ENCODE assay signal across 1 cellular context in genomic region chr17:39668141-39668924, GRCh38.
TF ChIP-seq lines count a peak whose summit lies in the region.

Gene PNMT (plus strand): TSS chr17:39668453. CDS start chr17:39668476, 23 bp downstream.

TF ChIP-seq in HepG2, 621 proteins besides CTCF, POLR2A, EP300 and RAD21 (continued from another document and continues in another):
- TF ChIP-seq ZNF180 (CRISPR knock-in tag; IDR thresholded peaks at IDR 0.05; ENCODE audit: borderline replicate concordance, low read depth): no peak
- no peak for TF ChIP-seq ZNF253 (CRISPR knock-in tag; IDR thresholded peaks at IDR 0.05; ENCODE audit: borderline replicate concordance)
- TF ChIP-seq ZNF75D (CRISPR knock-in tag; IDR thresholded peaks at IDR 0.05; ENCODE audit: borderline replicate concordance): no peak
- peak; percentile 92 for TF ChIP-seq ATF7-NPFF (CRISPR knock-in tag; IDR thresholded peaks at IDR 0.05; ENCODE audit: low read depth)
- TF ChIP-seq ZNF362 (CRISPR knock-in tag; IDR thresholded peaks at IDR 0.05; ENCODE audit: borderline replicate concordance): no peak
- peak; percentile 59; the same call in 1 of the 2 replicates for TF ChIP-seq ZNF446 (CRISPR knock-in tag; IDR thresholded peaks at IDR 0.05)
- no peak for TF ChIP-seq SIX1 (CRISPR knock-in tag; IDR thresholded peaks at IDR 0.05; ENCODE audit: borderline replicate concordance)
- peak; percentile 59; the same call in 1 of the 2 replicates for TF ChIP-seq BCL6 (CRISPR knock-in tag; IDR thresholded peaks at IDR 0.05)
- TF ChIP-seq HNRNPK (IDR thresholded peaks at IDR 0.05; ENCODE audit: low read depth, low read length, poor library complexity, severe bottlenecking): peak; percentile 81
- no peak for TF ChIP-seq PITX1 (CRISPR knock-in tag; IDR thresholded peaks at IDR 0.05)
- no peak for TF ChIP-seq ZNF34 (CRISPR knock-in tag; IDR thresholded peaks at IDR 0.05; ENCODE audit: borderline replicate concordance)
- no peak for TF ChIP-seq GPN1 (CRISPR knock-in tag; IDR thresholded peaks at IDR 0.05; ENCODE audit: borderline replicate concordance)
- no peak for TF ChIP-seq ZNF292 (CRISPR knock-in tag; IDR thresholded peaks at IDR 0.05; ENCODE audit: borderline replicate concordance, low read depth)
- no peak for TF ChIP-seq MLXIP (CRISPR knock-in tag; IDR thresholded peaks at IDR 0.05; ENCODE audit: borderline replicate concordance)
- TF ChIP-seq MXI1 (IDR thresholded peaks at IDR 0.05; ENCODE audit: borderline replicate concordance, low read depth, low read length): peak; percentile 9; the same call in 1 of the 3 replicates
- TF ChIP-seq CHCHD3 (CRISPR knock-in tag; IDR thresholded peaks at IDR 0.05): 0 out of 2 replicates have a peak, but pooled peaks have one; percentile 33
- TF ChIP-seq THAP9 (CRISPR knock-in tag; IDR thresholded peaks at IDR 0.05; ENCODE audit: borderline replicate concordance): no peak
- TF ChIP-seq PPARG (CRISPR knock-in tag; conservative IDR thresholded peaks at IDR 0.05): peak; percentile 74
- TF ChIP-seq ZBTB1 (CRISPR knock-in tag; IDR thresholded peaks at IDR 0.05; ENCODE audit: borderline replicate concordance): no peak
- TF ChIP-seq SMYD3 (CRISPR knock-in tag; IDR thresholded peaks at IDR 0.05): no peak
- 0 out of 2 replicates have a peak, but pooled peaks have one; percentile 78 for TF ChIP-seq TOE1 (CRISPR knock-in tag; IDR thresholded peaks at IDR 0.05)
- no peak for TF ChIP-seq PHF5A (CRISPR knock-in tag; IDR thresholded peaks at IDR 0.05; ENCODE audit: low read depth, unreplicated experiment)
- peak; percentile 74; the same call in 1 of the 2 replicates for TF ChIP-seq SMAD3 (CRISPR knock-in tag; IDR thresholded peaks at IDR 0.05)
- TF ChIP-seq MTF1 (CRISPR knock-in tag; IDR thresholded peaks at IDR 0.05): no peak
- peak; percentile 64; the same call in 1 of the 2 replicates for TF ChIP-seq RXRB (CRISPR knock-in tag; IDR thresholded peaks at IDR 0.05; ENCODE audit: borderline replicate concordance)
- no peak for TF ChIP-seq ELK4 (CRISPR knock-in tag; IDR thresholded peaks at IDR 0.05; ENCODE audit: borderline replicate concordance)
- peak; percentile 77; the same call in 1 of the 2 replicates for TF ChIP-seq ZNF709 (CRISPR knock-in tag; IDR thresholded peaks at IDR 0.05)
- TF ChIP-seq RAD51 (IDR thresholded peaks at IDR 0.05; ENCODE audit: borderline replicate concordance): no peak
- peak; percentile 77; the same call in 1 of the 2 replicates for TF ChIP-seq DNMT1 (CRISPR knock-in tag; IDR thresholded peaks at IDR 0.05)
- no peak for TF ChIP-seq SMAD9 (CRISPR knock-in tag; IDR thresholded peaks at IDR 0.05)
- TF ChIP-seq SALL2 (CRISPR knock-in tag; IDR thresholded peaks at IDR 0.05): peak; percentile 76
- TF ChIP-seq ZNF562 (CRISPR knock-in tag; IDR thresholded peaks at IDR 0.05; ENCODE audit: borderline replicate concordance): no peak
- no peak for TF ChIP-seq SP1 (IDR thresholded peaks at IDR 0.05)
- 0 out of 2 replicates have a peak, but pooled peaks have one; percentile 26 for TF ChIP-seq SP1 (CRISPR knock-in tag; IDR thresholded peaks at IDR 0.05)
- peak; percentile 84 for TF ChIP-seq KDM3A (CRISPR knock-in tag; IDR thresholded peaks at IDR 0.05; ENCODE audit: low read depth)
- TF ChIP-seq FOXO1 (CRISPR knock-in tag; IDR thresholded peaks at IDR 0.05): peak; percentile 73
- TF ChIP-seq ZNF749 (CRISPR knock-in tag; IDR thresholded peaks at IDR 0.05; ENCODE audit: borderline replicate concordance): peak; percentile 82; the same call in 1 of the 2 replicates
- TF ChIP-seq TFDP1 (CRISPR knock-in tag; IDR thresholded peaks at IDR 0.05; ENCODE audit: borderline replicate concordance): peak; percentile 89
- TF ChIP-seq MAFK (conservative IDR thresholded peaks at IDR 0.05 in 1 of 2, IDR thresholded peaks at IDR 0.05 in 1 of 2; ENCODE audit: low read length in 2 of 2): no peak
- TF ChIP-seq ATF6 (CRISPR knock-in tag; conservative IDR thresholded peaks at IDR 0.05): no peak
- no peak for TF ChIP-seq NCOR1 (IDR thresholded peaks at IDR 0.05; ENCODE audit: borderline replicate concordance, low read length)
- no peak for TF ChIP-seq ZNF326 (CRISPR knock-in tag; IDR thresholded peaks at IDR 0.05; ENCODE audit: borderline replicate concordance)
- TF ChIP-seq ARID3A (IDR thresholded peaks at IDR 0.05; ENCODE audit: low read depth, low read length): no peak
- peak; percentile 87 for TF ChIP-seq ZNF343 (CRISPR knock-in tag; IDR thresholded peaks at IDR 0.05)
- 0 out of 2 replicates have a peak, but pooled peaks have one; percentile 28 for TF ChIP-seq PRDM10 (CRISPR knock-in tag; IDR thresholded peaks at IDR 0.05; ENCODE audit: low read depth)
- TF ChIP-seq ZFP41 (CRISPR knock-in tag; IDR thresholded peaks at IDR 0.05; ENCODE audit: borderline replicate concordance): no peak
